ENCODE assay signal across 1 cellular context in genomic region chr7:106774213-106774767, GRCh38.
A peak's percentile ranks its signal among the peaks of the same experiment; 100 is the strongest.
TF ChIP-seq lines count a peak whose summit lies in the region.

No MANE protein-coding gene starts in this region.

TF ChIP-seq in K562, 482 proteins besides CTCF, POLR2A, EP300 and RAD21 (continued from another document):
- TF ChIP-seq FOXP4 (CRISPR knock-in tag; IDR thresholded peaks at IDR 0.05; ENCODE audit: borderline replicate concordance) (no peak), ZNF318 (IDR thresholded peaks at IDR 0.05; ENCODE audit: borderline replicate concordance in 1 of 2, low read depth in 1 of 2) (peak in 1 of 2 experiments; percentile 86; a peak in 1 of 4 replicates), MITF (IDR thresholded peaks at IDR 0.05) (no peak), CC2D1A (IDR thresholded peaks at IDR 0.05) (no peak), LCOR (CRISPR knock-in tag; IDR thresholded peaks at IDR 0.05) (no peak), ETS1 (conservative IDR thresholded peaks at IDR 0.05; ENCODE audit: control insufficient read depth, low read depth, low read length) (no peak), ZNF778 (CRISPR knock-in tag; IDR thresholded peaks at IDR 0.05) (0 out of 2 replicates have a peak, but pooled peaks have one; percentile 93), ARHGAP35 (IDR thresholded peaks at IDR 0.05; ENCODE audit: partially characterized antibody) (no peak), ZNF146 (CRISPR knock-in tag; IDR thresholded peaks at IDR 0.05; ENCODE audit: unreplicated experiment) (no peak), ZBTB26 (CRISPR knock-in tag; IDR thresholded peaks at IDR 0.05) (peak; percentile 79), ZBTB5 (IDR thresholded peaks at IDR 0.05) (no peak), ZFP91 (CRISPR knock-in tag; IDR thresholded peaks at IDR 0.05) (no peak), SREBF1 (IDR thresholded peaks at IDR 0.05; ENCODE audit: borderline replicate concordance, low read depth, low read length) (no peak), ZNF280A (IDR thresholded peaks at IDR 0.05; ENCODE audit: low read depth, partially characterized antibody) (no peak), SRSF1 (IDR thresholded peaks at IDR 0.05; ENCODE audit: low read depth, low read length) (no peak), THRAP3 (IDR thresholded peaks at IDR 0.05; ENCODE audit: borderline replicate concordance) (peak; percentile 94; the same call in 1 of the 2 replicates), GTF2B (IDR thresholded peaks at IDR 0.05; ENCODE audit: extremely low read depth, insufficient read length) (no peak), EP400 (IDR thresholded peaks at IDR 0.05) (no peak), YBX1 (IDR thresholded peaks at IDR 0.05) (no peak), NR0B1 (IDR thresholded peaks at IDR 0.05; ENCODE audit: partially characterized antibody) (no peak), ZNF696 (CRISPR knock-in tag; conservative IDR thresholded peaks at IDR 0.05) (0 out of 2 replicates have a peak, but pooled peaks have one; percentile 58), FOXK1 (CRISPR knock-in tag; IDR thresholded peaks at IDR 0.05; ENCODE audit: borderline replicate concordance) (no peak), ZBTB43 (CRISPR knock-in tag; IDR thresholded peaks at IDR 0.05) (no peak)
